ENCODE assay signal across 8 cellular contexts in genomic region chr10:80471715-80472233, GRCh38. TPM values are rescaled to one million over a fixed set of nuclear protein-coding genes. Genes with fewer than 3 reads are reported as not detected.
DNase-seq lines count a peak whose midpoint lies in the region; ATAC-seq, FAIRE-seq and TF ChIP-seq lines count a peak whose summit lies in the region.

No MANE protein-coding gene starts in this region.

- no peak overlapping the region for H2AFZ ChIP-seq in smooth muscle cell (ENCODE audit: low read depth)

- peaks cover 33% of the 10 kb centered on the region for H3K4me1 ChIP-seq in smooth muscle cell (ENCODE audit: low read depth)

- peaks cover 77% of the 10 kb centered on the region for H3K79me2 ChIP-seq in smooth muscle cell (ENCODE audit: low read depth)

- no peaks in the 10 kb centered on the region for H3K36me3 ChIP-seq in smooth muscle cell (ENCODE audit: low read depth)

- H3K27me3 ChIP-seq in smooth muscle cell (ENCODE audit: low read depth) = no peaks in the 10 kb centered on the region

- no peak overlapping the region for H3K4me2 ChIP-seq in smooth muscle cell

- WGBS in smooth muscle cell (ENCODE audit: low lambda C conversion rate) = 82% methylated on average over 4 of the region's 4 CpGs

- H3K9me3 ChIP-seq in smooth muscle cell (replicated peaks; ENCODE audit: low read depth) = no peaks in the 10 kb centered on the region

- H3K27ac ChIP-seq in smooth muscle cell (ENCODE audit: low read depth) = peak overlapping the region; percentile 95

- TF ChIP-seq CTCF in smooth muscle cell (IDR thresholded peaks at IDR 0.05; ENCODE audit: borderline replicate concordance, insufficient read depth, poor library complexity, severe bottlenecking) = no peak

- ATAC-seq in GM21360 (IDR thresholded peaks at IDR 0.05; ENCODE audit: unreplicated experiment) (peak; percentile 43), HG03469 (IDR thresholded peaks at IDR 0.05; ENCODE audit: unreplicated experiment) (peak; percentile 26)

- H3K4me3 ChIP-seq in smooth muscle cell = no peak overlapping the region

- no peak for FAIRE-seq in urothelium cell line (lab: Jason Lieb, UNC)

- DNase-seq in Caki2 (ENCODE audit: low read depth) (peak; percentile 68), smooth muscle cell (lab: John Stamatoyannopoulos, UW; ENCODE audit: unreplicated experiment) (no peak), urothelium cell line (ENCODE audit: low spot score) (no peak), foreskin melanocyte (no peak), NCI-H1105 (lab: John Stamatoyannopoulos, UW) (no peak)
- peak; percentile 54 for DNase-seq in activated naive CD4-positive, alpha-beta T cell treated with anti-CD3 and anti-CD28 coated beads, Interleukin-2, amount 50 U/mL, for 16 hours

- in situ Hi-C loops in Caki2 (cut with HindIII; ENCODE audit: low pct_unique_long_range_greater_than_20kb, low sequenced_read_pairs) = no loop called here

- H4K20me1 ChIP-seq in smooth muscle cell (ENCODE audit: low read depth) = peaks cover 50% of the 10 kb centered on the region

- H3K9ac ChIP-seq in smooth muscle cell (ENCODE audit: low read depth) = peak overlapping the region; percentile 14

- H3F3A ChIP-seq in smooth muscle cell (ENCODE audit: low read depth) = peaks cover 17% of the 10 kb centered on the region

RNA-seq across cellular contexts. Expression of gene TSPAN14, which starts 17.7 kb away (rescaled TPM):
- 57.1 and 92.5 TPM in 2 replicates for total RNA-seq in Caki2 (2014; rRNA removed; shearing (Covaris generic); ENCODE audit: low replicate concordance)
- total RNA-seq in smooth muscle cell = 39.8 and 42.7 TPM in 2 replicates
- polyA plus RNA-seq in smooth muscle cell = 46.3 and 82.5 TPM in 2 replicates

Comparison
In these comparisons a context has a peak if more than half of its experiments do, and no peak if none do; other contexts are left out.
1. DNase-seq: peak in Caki2 (single experiment) and activated naive CD4-positive, alpha-beta T cell treated with anti-CD3 and anti-CD28 coated beads, Interleukin-2, amount 50 U/mL, for 16 hours (single experiment); none in smooth muscle cell (single experiment), urothelium cell line (single experiment), foreskin melanocyte (single experiment) and NCI-H1105 (single experiment).